14 cellular contexts compared by ENCODE assay signal in genomic region chr17:45424769-45425124, GRCh38. TPM values are rescaled to one million over a fixed set of nuclear protein-coding genes. Genes with fewer than 3 reads are reported as not detected.
DNase-seq lines count a peak whose midpoint lies in the region; ATAC-seq, FAIRE-seq and TF ChIP-seq lines count a peak whose summit lies in the region.
"Had no signal": no experiment of that assay in that cellular context is flagged by ENCODE, and none has a peak within 500 bp of the region (broad histone marks: within the 10 kb centered on the region; RNA-seq: fewer than 3 reads in every experiment).

No MANE protein-coding gene starts in this region.

- peak overlapping the region; percentile 38 for H3K27ac ChIP-seq in CD8-positive, alpha-beta memory T cell (ENCODE audit: low read depth, low read length)
- H3K27ac ChIP-seq in RWPE1 (peak overlapping the region; percentile 86), hepatocyte (peak overlapping the region; percentile 96), pancreas (peak overlapping the region; percentile 67 to 78 (median 73)), A673 (ENCODE audit: low read depth, low read length, poor library complexity, severe bottlenecking) (no peak overlapping the region)
- H3K27ac ChIP-seq: brain microvascular endothelial cell, esophagus muscularis mucosa had no signal

- no peak overlapping the region for H3K4me3 ChIP-seq in CD8-positive, alpha-beta memory T cell (ENCODE audit: low read length)
- H3K4me3 ChIP-seq in hepatocyte (peak overlapping the region; percentile 12), pancreas (peak overlapping the region in 2 of 4 donors; percentile 34 to 43), A673 (ENCODE audit: low read depth, low read length, poor library complexity, severe bottlenecking) (no peak overlapping the region)
- H3K4me3 ChIP-seq: esophagus muscularis mucosa had no signal

- H3K4me1 ChIP-seq in CD8-positive, alpha-beta memory T cell (ENCODE audit: insufficient read depth, low read length) = peaks cover 8% of the 10 kb centered on the region
- H3K4me1 ChIP-seq in hepatocyte (ENCODE audit: insufficient read depth) = peaks cover 19% of the 10 kb centered on the region
- H3K4me1 ChIP-seq in pancreas = peaks cover 0 to 16% (median 3%) of the 10 kb centered on the region in 3 donors
- no peaks in the 10 kb centered on the region for H3K4me1 ChIP-seq in A673 (ENCODE audit: insufficient read depth, low read length, poor library complexity, severe bottlenecking)

- no peak for FAIRE-seq in pancreas (lab: Jason Lieb, UNC)

- H3K9me3 ChIP-seq in CD8-positive, alpha-beta memory T cell (ENCODE audit: low read length) = no peaks in the 10 kb centered on the region
- H3K9me3 ChIP-seq in hepatocyte (ENCODE audit: low read depth) (no peaks in the 10 kb centered on the region), pancreas (no peaks in the 10 kb centered on the region), A673 (ENCODE audit: low read depth, low read length, poor library complexity, severe bottlenecking) (no peaks in the 10 kb centered on the region)
- H3K9me3 ChIP-seq: esophagus muscularis mucosa had no signal

- no peaks in the 10 kb centered on the region for H3K27me3 ChIP-seq in CD8-positive, alpha-beta memory T cell (ENCODE audit: insufficient read depth, low read length, poor library complexity, severe bottlenecking)
- H3K27me3 ChIP-seq in hepatocyte (peaks cover 15% of the 10 kb centered on the region), pancreas (no peaks in the 10 kb centered on the region), A673 (replicated peaks; ENCODE audit: insufficient read depth, low read depth, low read length, poor library complexity) (peaks cover 14% of the 10 kb centered on the region)

- BruUV-seq in A673 (replicated peaks; lab: Mats Ljungman, UMichigan) = no TSS peak

- H3K79me2 ChIP-seq in hepatocyte = peaks cover 46% of the 10 kb centered on the region

- WGBS in hepatocyte (ENCODE audit: low lambda C conversion rate, missing lambda C conversion rate) = 74% methylated on average over 6 of the region's 6 CpGs
- 61 to 75% methylated on average over 6 of the region's 6 CpGs for WGBS in pancreas, 2 donors

- H3K4me1 Mint-ChIP-seq in CD8-positive, alpha-beta memory T cell = peaks cover 10 to 15% (median 13%) of the 10 kb centered on the region in 3 donors

- no peaks in the 10 kb centered on the region for H3K9me2 ChIP-seq in hepatocyte (replicated peaks; ENCODE audit: insufficient read depth)

- CTCF ChIA-PET in CD8-positive, alpha-beta memory T cell (lab: Charles Lee) = no interaction called here
- CTCF ChIA-PET in RWPE1 (lab: Yijun Ruan, JAX) = interaction anchor here (0.6 to 2.2 kb wide), 2 partner anchors 34 to 205 kb away, joined by 3 to 11 read pairs; no protein-coding TSS in a partner anchor
- CTCF ChIA-PET in GM10248 (lab: Yijun Ruan, JAX) = interaction anchor here (1.6 to 4.2 kb wide), 3 partner anchors 17 to 227 kb away, joined by 3 to 28 read pairs (median 8); no protein-coding TSS in a partner anchor
- CTCF ChIA-PET in A673 (lab: Charles Lee) = no interaction called here

- no peaks in the 10 kb centered on the region for H3K36me3 Mint-ChIP-seq in CD8-positive, alpha-beta memory T cell

- H3K4me2 ChIP-seq in hepatocyte = peak overlapping the region; percentile 73

- H3K9me3 Mint-ChIP-seq in CD8-positive, alpha-beta memory T cell = no peaks in the 10 kb centered on the region
- H3K9me3 Mint-ChIP-seq: naive thymus-derived CD4-positive, alpha-beta T cell had no signal

- DNase-seq in CD8-positive, alpha-beta memory T cell = no peak
- DNase-seq in RWPE1 (ENCODE audit: low spot score) = no peak
- DNase-seq in hepatocyte (ENCODE audit: low spot score) = no peak
- no peak for DNase-seq in pancreas
- DNase-seq in islet precursor cell = no peak
- DNase-seq in GM10248 (ENCODE audit: extremely low spot score) = no peak
- DNase-seq in A673 (ENCODE audit: low spot score) = no peak
- DNase-seq: activated CD4-positive, alpha-beta T cell treated with anti-CD3 and anti-CD28 coated beads, Interleukin-2, amount 50 U/mL, for 48 hours; brain microvascular endothelial cell; naive thymus-derived CD4-positive, alpha-beta T cell; NCI-H446 treated with DMSO at 0.1 percent for 48 hours; T-helper 9 cell had no signal

- no peak overlapping the region for H3K4me3 Mint-ChIP-seq in CD8-positive, alpha-beta memory T cell
- H3K4me3 Mint-ChIP-seq: naive thymus-derived CD4-positive, alpha-beta T cell had no signal

- TF ChIP-seq CTCF in RWPE1 (conservative IDR thresholded peaks at IDR 0.05; ENCODE audit: low read depth) (no peak), hepatocyte (IDR thresholded peaks at IDR 0.05; ENCODE audit: poor library complexity) (no peak), pancreas (IDR thresholded peaks at IDR 0.05) (no peak), GM10248 (IDR thresholded peaks at IDR 0.05; ENCODE audit: control extremely low read depth, extremely low read depth, low read depth, missing control alignments) (no peak), A673 (conservative IDR thresholded peaks at IDR 0.05; ENCODE audit: low read depth, low read length) (no peak)

- H3K27ac Mint-ChIP-seq in CD8-positive, alpha-beta memory T cell = no peak overlapping the region
- H3K27ac Mint-ChIP-seq: naive thymus-derived CD4-positive, alpha-beta T cell had no signal

- no peak overlapping the region for H2AFZ ChIP-seq in hepatocyte

- H3K27me3 Mint-ChIP-seq in CD8-positive, alpha-beta memory T cell = no peaks in the 10 kb centered on the region
- H3K27me3 Mint-ChIP-seq: naive thymus-derived CD4-positive, alpha-beta T cell had no signal

- ATAC-seq in pancreas = no peak
- no peak for ATAC-seq in HG03196 (IDR thresholded peaks at IDR 0.05; ENCODE audit: unreplicated experiment)
- ATAC-seq: naive thymus-derived CD4-positive, alpha-beta T cell had no signal

- H3K36me3 ChIP-seq in CD8-positive, alpha-beta memory T cell (ENCODE audit: insufficient read depth, low read length) = no peaks in the 10 kb centered on the region
- H3K36me3 ChIP-seq in hepatocyte (replicated peaks; ENCODE audit: insufficient read depth, low read depth) = no peaks in the 10 kb centered on the region
- no peaks in the 10 kb centered on the region for H3K36me3 ChIP-seq in pancreas
- no peaks in the 10 kb centered on the region for H3K36me3 ChIP-seq in A673 (ENCODE audit: insufficient read depth, low read length, poor library complexity, severe bottlenecking)
- H3K36me3 ChIP-seq: brain microvascular endothelial cell had no signal

- intact Hi-C loops in pancreas (cut with DNase I) = no loop called here
- intact Hi-C loops in A673 (cut with micrococcal nuclease; ENCODE audit: unreplicated experiment) = no loop called here

- peaks cover 4% of the 10 kb centered on the region for H4K20me1 ChIP-seq in hepatocyte (ENCODE audit: insufficient read depth, poor library complexity, severe bottlenecking)

- POLR2A ChIA-PET in CD8-positive, alpha-beta memory T cell (lab: Charles Lee) = no interaction called here
- POLR2A ChIA-PET in RWPE1 (lab: Yijun Ruan, JAX; ENCODE audit: low non-redundant PET) (interaction anchor here (0.5 kb wide), 1 partner anchor 205 kb away, joined by 3 read pairs; no protein-coding TSS in a partner anchor), GM10248 (lab: Yijun Ruan, JAX) (no interaction called here), A673 (lab: Charles Lee; ENCODE audit: low non-redundant PET) (no interaction called here)

RNA-seq across cellular contexts. Expression of gene ARHGAP27, which starts 7.9 kb away (rescaled TPM):
- 10 to 100 TPM; 39.9 to 43.8 TPM for total RNA-seq in CD8-positive, alpha-beta memory T cell
- polyA plus RNA-seq in CD8-positive, alpha-beta memory T cell = 32.3 TPM
- total RNA-seq in hepatocyte = 27.9 and 78.1 TPM in 2 replicates
- polyA plus RNA-seq in hepatocyte = 21.1 and 24.4 TPM in 2 replicates
- total RNA-seq in pancreas = 10 to 100 TPM in 1 of 6 donors, 1 to 10 TPM in 5; 3.1 to 17.3 (median 6.1) TPM
- polyA plus RNA-seq in pancreas = 10 to 100 TPM; 16.9 to 22.4 TPM
- total RNA-seq in A673 (2021) = 0.17 TPM in 2 replicates

Comparison
In these comparisons a context has a peak if more than half of its experiments do, and no peak if none do; other contexts are left out.
1. CTCF ChIA-PET loops: an anchor here in RWPE1 (0.6 to 2.2 kb wide) and GM10248 (1.6 to 4.2 kb wide); none called in CD8-positive, alpha-beta memory T cell and A673.